Comparison of ENCODE assay signal across 21 cellular contexts in the genomic region with DNA sequence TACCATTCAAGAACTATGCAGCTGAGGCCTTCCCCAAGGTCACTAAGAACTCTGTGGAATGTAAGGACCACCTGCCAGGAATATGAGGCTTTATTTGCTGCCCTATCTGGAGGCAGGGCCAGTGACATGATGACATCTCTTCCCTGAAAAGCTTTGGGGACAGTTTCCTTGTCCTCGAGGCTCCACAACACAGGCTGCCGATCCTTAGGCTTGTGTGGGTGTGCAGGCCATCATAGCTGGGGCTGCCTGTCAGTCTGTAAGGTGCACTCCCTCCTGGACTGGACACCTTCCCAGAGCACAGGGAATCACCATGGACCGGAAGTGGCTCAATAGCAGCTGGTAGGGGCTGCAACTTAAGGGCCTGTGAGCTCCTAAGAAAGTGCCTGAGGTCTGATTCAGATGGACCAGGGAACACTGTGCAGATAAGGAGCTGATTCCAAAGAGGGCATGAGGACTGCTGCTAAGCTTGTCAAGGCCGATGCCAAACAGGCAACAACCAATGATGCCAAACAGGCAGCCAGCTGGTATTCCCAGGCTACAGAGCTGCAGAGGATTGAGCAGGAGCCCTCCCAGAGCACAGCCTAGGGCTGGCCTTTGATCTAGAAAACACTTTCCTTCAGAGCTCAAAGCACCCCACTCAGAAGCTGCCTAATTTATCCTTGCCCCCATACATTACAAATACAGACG.
DNase-seq lines count a peak whose midpoint lies in the region; ATAC-seq and TF ChIP-seq lines count a peak whose summit lies in the region.
"Had no signal": no experiment of that assay in that cellular context is flagged by ENCODE, and none has a peak within 500 bp of the region (broad histone marks: within the 10 kb centered on the region; RNA-seq: fewer than 3 reads in every experiment).

No MANE protein-coding gene starts in this region.

- peaks cover 0 to 85% (median 0%) of the 10 kb centered on the region in 9 donors for H3K36me3 ChIP-seq in heart right ventricle
- H3K36me3 ChIP-seq: SJSA1 had no signal

- TF ChIP-seq CTCF in heart right ventricle (IDR thresholded peaks at IDR 0.05), result no peak
- no peak for TF ChIP-seq CTCF in natural killer cell (IDR thresholded peaks at IDR 0.05)

- H3K9me3 Mint-ChIP-seq in natural killer cell, result no peaks in the 10 kb centered on the region
- H3K9me3 Mint-ChIP-seq: CD4-positive, CD25-positive, alpha-beta regulatory T cell; GM23338; H9 had no signal

- H3K27me3 ChIP-seq in heart right ventricle, result no peaks in the 10 kb centered on the region
- H3K27me3 ChIP-seq: BLaER1 had no signal

- ATAC-seq in Right ventricle myocardium inferior (peak; percentile 89), heart right ventricle (peak; percentile 63 to 92 (median 80)), natural killer cell (no peak), GM18498 (IDR thresholded peaks at IDR 0.05; ENCODE audit: unreplicated experiment) (no peak)
- ATAC-seq: Panc1 had no signal

- no peaks in the 10 kb centered on the region for H3K9me3 ChIP-seq in heart right ventricle
- H3K9me3 ChIP-seq: BLaER1, SJSA1 had no signal

- intact Hi-C loops in Right ventricle myocardium inferior (cut with DNase I) (loop anchor here (10.0 kb wide), 1 partner anchor 324 kb away; no protein-coding TSS in a partner anchor), cardiac septum (cut with DNase I) (no loop called here), heart right ventricle (cut with DNase I) (loop anchor here in 4 of 10 donors (10.0 kb wide), 2 partner anchors 106 to 354 kb away; no protein-coding TSS in a partner anchor), natural killer cell (cut with micrococcal nuclease) (no loop called here)

- no peak overlapping the region for H3K4me3 ChIP-seq in heart right ventricle
- H3K4me3 ChIP-seq: BLaER1, GM23338, SJSA1 had no signal

- no peak overlapping the region for H3K27ac Mint-ChIP-seq in natural killer cell
- H3K27ac Mint-ChIP-seq: GM23338, H9 had no signal

- no peak overlapping the region for H3K4me3 Mint-ChIP-seq in natural killer cell
- H3K4me3 Mint-ChIP-seq: CD4-positive, CD25-positive, alpha-beta regulatory T cell; GM23338; H9 had no signal

- peaks cover 6 to 20% of the 10 kb centered on the region in 2 donors for H3K4me1 Mint-ChIP-seq in natural killer cell
- H3K4me1 Mint-ChIP-seq: CD4-positive, CD25-positive, alpha-beta regulatory T cell had no signal

- H3K36me3 Mint-ChIP-seq in natural killer cell, result peaks cover 20% of the 10 kb centered on the region

- no peaks in the 10 kb centered on the region for H3K27me3 Mint-ChIP-seq in natural killer cell (ENCODE audit: low read depth in 2 of 2)
- H3K27me3 Mint-ChIP-seq: CD4-positive, CD25-positive, alpha-beta regulatory T cell had no signal

- peak overlapping the region in 1 of 10 donors; percentile 28 for H3K27ac ChIP-seq in heart right ventricle
- H3K27ac ChIP-seq: BLaER1, SJSA1 had no signal

- peaks cover 0 to 33% (median 16%) of the 10 kb centered on the region in 9 donors for H3K4me1 ChIP-seq in heart right ventricle
- H3K4me1 ChIP-seq: BLaER1, SJSA1 had no signal

- DNase-seq in Right ventricle myocardium inferior (ENCODE audit: missing footprints) (no peak), cardiac septum (ENCODE audit: low spot score) (no peak), heart right ventricle (peak in 1 of 2 donors; percentile 34), mesenteric fat pad (ENCODE audit: low spot score) (peak; percentile 53), natural killer cell (no peak), NCI-H1417 (lab: John Stamatoyannopoulos, UW) (no peak)
- DNase-seq: CD4-positive, CD25-positive, alpha-beta regulatory T cell; DMS153; H9; Kasumi-1; NCI-H1092 treated with DMSO at 0.1 percent for 48 hours; NCI-H1436 treated with DMSO at 0.1 percent for 48 hours; NCI-H2029; NCI-H446; NCI-H524 treated with DMSO at 0.1 percent for 48 hours; NCI-H774 had no signal

- WGBS in heart right ventricle, 2 donors, result 62 to 71% methylated on average over 5 of the region's 5 CpGs

Comparison
In these comparisons a context has a peak if more than half of its experiments do, and no peak if none do; other contexts are left out.
1. ATAC-seq: peak in Right ventricle myocardium inferior (single experiment) and heart right ventricle (8 of 8); none in natural killer cell (0 of 3) and GM18498 (single experiment).